25 cellular contexts compared by ENCODE assay signal in the genomic region with DNA sequence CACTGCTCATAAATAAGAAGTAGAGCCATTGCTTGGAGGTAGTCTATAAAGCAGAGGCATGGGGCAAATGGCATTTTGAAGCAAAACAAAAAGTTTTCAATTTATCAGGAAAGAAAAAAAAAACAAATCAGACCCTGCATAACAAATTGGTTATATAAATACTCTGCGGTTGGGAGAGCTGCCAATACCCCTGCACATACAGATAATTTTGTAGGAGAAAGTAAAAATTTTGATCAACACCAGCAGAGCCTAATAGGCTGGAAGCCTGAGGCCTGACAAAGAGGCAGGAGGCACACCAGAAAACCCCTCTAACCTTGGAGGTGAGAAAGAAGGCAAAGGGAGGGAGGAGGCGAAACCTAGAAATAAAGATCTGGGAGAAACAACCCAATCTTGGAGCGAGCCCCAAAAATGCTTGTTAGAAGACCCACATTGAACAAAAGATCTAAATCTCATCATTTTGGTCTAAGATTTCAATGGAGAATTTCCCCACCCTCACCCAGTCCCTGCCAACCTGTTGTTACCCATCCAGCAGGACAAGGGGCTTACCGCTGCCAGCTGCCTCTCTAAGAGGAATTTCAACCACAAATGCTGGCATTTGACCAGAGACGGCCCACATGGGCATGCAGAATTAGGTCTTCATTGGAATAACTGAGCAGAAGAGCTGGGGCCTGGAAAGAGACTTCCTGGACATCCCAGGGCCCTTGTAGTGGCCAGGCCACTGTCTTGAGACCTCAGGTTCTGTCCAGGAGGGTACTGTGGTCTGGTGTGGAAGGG. TPM values are rescaled to one million over a fixed set of nuclear protein-coding genes. Genes with fewer than 3 reads are reported as not detected.
"Had no signal": no experiment of that assay in that cellular context is flagged by ENCODE, and none has a peak within 500 bp of the region (broad histone marks: within the 10 kb centered on the region; RNA-seq: fewer than 3 reads in every experiment).

No MANE protein-coding gene starts in this region.

- ATAC-seq: foreskin keratinocyte; left colon; mucosa of descending colon; naive thymus-derived CD4-positive, alpha-beta T cell; right lobe of liver; stimulated activated effector memory CD8-positive, alpha-beta T cell treated with anti-CD3 and anti-CD28 coated beads, Interleukin-12 subunit alpha, Interleukin-12 subunit beta, amount 100 ng/mL, for 72 hours; T-cell had no signal

- H3K9me3 ChIP-seq: colonic mucosa, mucosa of descending colon, right lobe of liver had no signal

- H3K27ac ChIP-seq: colonic mucosa, foreskin keratinocyte, hepatocyte, right lobe of liver had no signal

- H3K4me1 ChIP-seq: colonic mucosa, foreskin keratinocyte, right lobe of liver had no signal

- DNase-seq: activated CD4-positive, CD25-positive, alpha-beta regulatory T cell treated with anti-CD3 and anti-CD28 coated beads, Interleukin-2, amount 50 U/mL, for 72 hours; activated CD8-positive, alpha-beta memory T cell treated with anti-CD3 and anti-CD28 coated beads for 24 hours; activated CD8-positive, alpha-beta memory T cell treated with anti-CD3 and anti-CD28 coated beads, Interleukin-2, amount 50 U/mL, for 48 hours; activated effector memory CD4-positive, alpha-beta T cell treated with anti-CD3 and anti-CD28 coated beads, Interleukin-2, amount 50 U/mL, for 16 hours; activated naive CD4-positive, alpha-beta T cell treated with anti-CD3 and anti-CD28 coated beads, Interleukin-2, amount 50 U/mL, for 16 hours; activated T-cell treated with anti-CD3 and anti-CD28 coated beads, Interleukin-2, amount 50 U/mL, for 48 hours; aorta; colonic mucosa; foreskin keratinocyte; left colon; mammary epithelial cell; mucosa of descending colon; naive thymus-derived CD4-positive, alpha-beta T cell; right lobe of liver; stimulated activated CD4-positive, alpha-beta T cell treated with anti-CD3 and anti-CD28 coated beads, Interleukin-4, amount 100 ng/mL, for 24 hours; stomach; T-cell had no signal

- H3K36me3 ChIP-seq: colonic mucosa, right lobe of liver, stomach had no signal

- H3K27me3 ChIP-seq: colonic mucosa, right lobe of liver had no signal

- H3K4me3 ChIP-seq: colonic mucosa, hepatocyte, mucosa of descending colon, right lobe of liver, smooth muscle cell, stomach had no signal

RNA-seq across cellular contexts. Expression of a gene that starts 28.4 kb away (rescaled TPM):
- total RNA-seq: aorta; epithelial cell of proximal tubule; fibroblast of lung; naive thymus-derived CD4-positive, alpha-beta T cell; osteocyte; smooth muscle cell; temporal lobe; urinary bladder had no signal
- polyA plus RNA-seq: fibroblast of lung; naive thymus-derived CD4-positive, alpha-beta T cell; smooth muscle cell; urinary bladder had no signal
